Comparison of ENCODE assay signal across 11 cellular contexts in genomic region chr6:68040312-68040778, GRCh38.
DNase-seq lines count a peak whose midpoint lies in the region; ATAC-seq and TF ChIP-seq lines count a peak whose summit lies in the region.
"Had no signal": no experiment of that assay in that cellular context is flagged by ENCODE, and none has a peak within 500 bp of the region (broad histone marks: within the 10 kb centered on the region; RNA-seq: fewer than 3 reads in every experiment).

No MANE protein-coding gene starts in this region.

- H3K9me3 Mint-ChIP-seq in T-helper 2 cell treated with Interferon-gamma antibody and Interleukin-4, amounts not matched to agents 5 μg/mL and 100 μg/mL, for 36 hours = peaks cover 24% of the 10 kb centered on the region

- ATAC-seq in HG03469 (IDR thresholded peaks at IDR 0.05; ENCODE audit: unreplicated experiment) = no peak

- no peak overlapping the region for H3K27ac Mint-ChIP-seq in T-helper 2 cell treated with Interferon-gamma antibody and Interleukin-4, amounts not matched to agents 5 μg/mL and 100 μg/mL, for 36 hours
- H3K27ac Mint-ChIP-seq: activated T-cell treated with anti-CD3 and anti-CD28 coated beads, Interleukin-2, amount 50 U/mL, for 24 hours had no signal

- peak overlapping the region; percentile 39 for H3K4me3 ChIP-seq in fibroblast of pulmonary artery (replicated peaks; ENCODE audit: low read depth, low read length)

- TF ChIP-seq CTCF in fibroblast of pulmonary artery (IDR thresholded peaks at IDR 0.05; ENCODE audit: low read length, missing control alignments) = no peak

- no peaks in the 10 kb centered on the region for H3K4me1 Mint-ChIP-seq in T-helper 2 cell treated with Interferon-gamma antibody and Interleukin-4, amounts not matched to agents 5 μg/mL and 100 μg/mL, for 36 hours (ENCODE audit: low read depth)

- no peaks in the 10 kb centered on the region for H3K36me3 Mint-ChIP-seq in T-helper 2 cell treated with Interferon-gamma antibody and Interleukin-4, amounts not matched to agents 5 μg/mL and 100 μg/mL, for 36 hours (ENCODE audit: low read depth)

- DNase-seq in T-helper 2 cell treated with Interferon-gamma antibody and Interleukin-4, amounts not matched to agents 5 μg/mL and 100 μg/mL, for 36 hours (ENCODE audit: low spot score) = no peak
- DNase-seq in T-helper 2 cell = no peak
- DNase-seq in SK-MEL-5 (ENCODE audit: low read depth, low spot score) = peak; percentile 46
- peak; percentile 8 for DNase-seq in fibroblast of pulmonary artery (ENCODE audit: low read depth)
- DNase-seq in renal cortical epithelial cell (ENCODE audit: low read depth) = peak; percentile 1
- DNase-seq in NCI-H1105 treated with DMSO at 0.1 percent for 48 hours (lab: John Stamatoyannopoulos, UW) = no peak
- DNase-seq in iPS-NIHi11 (ENCODE audit: low spot score) = no peak
- DNase-seq: activated T-cell treated with anti-CD3 and anti-CD28 coated beads, Interleukin-2, amount 50 U/mL, for 24 hours; DMS79 treated with DMSO at 0.1 percent for 48 hours; NCI-H2029 treated with DMSO at 0.1 percent for 48 hours had no signal

- in situ Hi-C loops in SK-MEL-5 (cut with HindIII; ENCODE audit: low pct_unique_long_range_greater_than_20kb, low sequenced_read_pairs) = no loop called here

- peak overlapping the region; percentile 57 for H3K4me3 Mint-ChIP-seq in T-helper 2 cell treated with Interferon-gamma antibody and Interleukin-4, amounts not matched to agents 5 μg/mL and 100 μg/mL, for 36 hours
- H3K4me3 Mint-ChIP-seq: activated T-cell treated with anti-CD3 and anti-CD28 coated beads, Interleukin-2, amount 50 U/mL, for 24 hours had no signal

- no peaks in the 10 kb centered on the region for H3K27me3 Mint-ChIP-seq in T-helper 2 cell treated with Interferon-gamma antibody and Interleukin-4, amounts not matched to agents 5 μg/mL and 100 μg/mL, for 36 hours (ENCODE audit: low read depth)
- H3K27me3 Mint-ChIP-seq: activated T-cell treated with anti-CD3 and anti-CD28 coated beads, Interleukin-2, amount 50 U/mL, for 24 hours had no signal

Comparison
In these comparisons a context has a peak if more than half of its experiments do, and no peak if none do; other contexts are left out.
1. DNase-seq: peak in SK-MEL-5 (single experiment), fibroblast of pulmonary artery (single experiment) and renal cortical epithelial cell (single experiment); none in T-helper 2 cell treated with Interferon-gamma antibody and Interleukin-4, amounts not matched to agents 5 μg/mL and 100 μg/mL, for 36 hours (single experiment), T-helper 2 cell (0 of 5), NCI-H1105 treated with DMSO at 0.1 percent for 48 hours (single experiment) and iPS-NIHi11 (single experiment).